ENCODE assay signal across 7 cellular contexts in genomic region chr12:44697489-44697888, GRCh38.
"Had no signal": no experiment of that assay in that cellular context is flagged by ENCODE, and none has a peak within 500 bp of the region (broad histone marks: within the 10 kb centered on the region; RNA-seq: fewer than 3 reads in every experiment).

No MANE protein-coding gene starts in this region.

- H3K9ac ChIP-seq: KMS-11 had no signal

- ATAC-seq: HepG2, K562 had no signal

- H3K4me3 ChIP-seq: K562 had no signal

- H3K4me2 ChIP-seq: KMS-11 had no signal

- H3K27ac ChIP-seq: HL-60, KMS-11 had no signal

- DNase-seq: IMR-90, KBM-7, KG1 had no signal
